8 cellular contexts compared by ENCODE assay signal in the genomic region with DNA sequence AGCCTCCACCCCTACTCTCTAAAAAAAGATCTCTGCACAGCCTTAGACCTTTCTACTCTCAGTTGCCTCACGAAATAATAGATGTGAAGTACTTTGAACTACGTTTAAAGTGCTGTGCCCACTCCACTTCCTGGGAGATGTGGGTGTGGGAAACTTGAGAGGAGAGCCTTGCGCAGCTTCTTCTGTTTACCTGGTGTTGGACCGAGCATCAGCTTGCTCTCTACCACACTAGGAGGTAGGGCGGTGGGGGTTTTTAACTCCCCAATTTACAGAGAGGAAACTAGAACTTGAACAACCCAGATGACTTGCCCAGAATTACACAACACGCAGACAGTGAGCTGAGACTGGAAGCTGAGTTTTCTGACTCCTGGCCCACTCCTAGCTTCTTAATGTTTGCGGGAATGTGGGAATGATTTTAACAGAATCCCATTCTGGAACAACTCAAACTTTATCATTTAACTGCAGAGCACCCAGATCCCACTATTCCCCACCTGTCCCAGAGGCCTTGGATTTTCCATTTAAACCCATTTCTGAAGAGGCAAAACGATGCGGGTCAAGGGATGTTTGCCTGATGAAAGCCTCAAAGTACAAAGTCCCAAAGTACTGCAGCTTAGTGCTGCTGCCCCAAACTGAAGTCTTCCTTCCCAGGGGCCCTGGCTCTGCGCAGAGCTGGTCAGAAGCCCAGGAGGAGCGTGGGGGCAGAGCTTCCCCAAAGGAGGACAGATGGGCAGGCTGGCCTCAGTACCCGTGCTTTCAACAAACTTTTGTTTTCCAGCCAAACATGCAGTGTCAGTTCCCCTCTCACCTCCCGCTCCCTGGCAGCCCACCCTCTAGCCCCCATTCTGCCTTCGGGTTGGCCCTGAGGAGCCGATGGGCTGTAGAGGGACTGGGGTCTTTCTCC.
A peak's percentile ranks its signal among the peaks of the same experiment; 100 is the strongest.
DNase-seq lines count a peak whose midpoint lies in the region; ATAC-seq lines count a peak whose summit lies in the region.

No MANE protein-coding gene starts in this region.

- peak overlapping the region; percentile 8 to 71 (median 44); a peak in 17 of 20 replicates for H3K4me3 ChIP-seq in BLaER1 treated with 17β-estradiol and CSF1 and Interleukin-3, amounts not matched to agents 10 nM and 100 nM
- H3K4me3 ChIP-seq in mucosa of rectum (ENCODE audit: low read length in 2 of 2), result peak overlapping the region; percentile 0 to 18

- H3K9me3 Mint-ChIP-seq in activated naive CD8-positive, alpha-beta T cell (ENCODE audit: low read depth), result no peaks in the 10 kb centered on the region

- no peaks in the 10 kb centered on the region for H3K27me3 Mint-ChIP-seq in activated naive CD8-positive, alpha-beta T cell

- H3K9ac ChIP-seq in BLaER1 treated with 17β-estradiol and CSF1 and Interleukin-3, amounts not matched to agents 10 nM and 100 nM, result peak overlapping the region; percentile 83 to 97 (median 92)
- H3K9ac ChIP-seq in mucosa of rectum (ENCODE audit: low read depth in 1 of 2, low read length in 2 of 2), result peak overlapping the region; percentile 52 to 59

- H3K36me3 Mint-ChIP-seq in activated naive CD8-positive, alpha-beta T cell, result no peaks in the 10 kb centered on the region

- H3K4me1 ChIP-seq in BLaER1 treated with 17β-estradiol and CSF1 and Interleukin-3, amounts not matched to agents 10 nM and 100 nM, result peaks cover 85 to 96% (median 90%) of the 10 kb centered on the region in 10 experiments
- H3K4me1 ChIP-seq in mucosa of rectum (ENCODE audit: control insufficient read depth in 2 of 2, insufficient read depth in 2 of 2, low read length in 2 of 2), result peaks cover 86 to 93% of the 10 kb centered on the region in 2 donors

- H3K4me3 Mint-ChIP-seq in activated naive CD8-positive, alpha-beta T cell, result peak overlapping the region; percentile 79

- H3K4me2 ChIP-seq in BLaER1 treated with 17β-estradiol and CSF1 and Interleukin-3, amounts not matched to agents 10 nM and 100 nM, result peak overlapping the region; percentile 90 to 99 (median 97)

- peak overlapping the region; percentile 80 to 100 (median 98) for H3K27ac ChIP-seq in BLaER1 treated with 17β-estradiol and CSF1 and Interleukin-3, amounts not matched to agents 10 nM and 100 nM
- peak overlapping the region; percentile 93 to 99 for H3K27ac ChIP-seq in mucosa of rectum (ENCODE audit: low read depth in 2 of 2, low read length in 2 of 2)

- H4K20me1 ChIP-seq in BLaER1 treated with 17β-estradiol and CSF1 and Interleukin-3, amounts not matched to agents 10 nM and 100 nM, result no peaks in the 10 kb centered on the region

- ATAC-seq in HG02938 (IDR thresholded peaks at IDR 0.05; ENCODE audit: unreplicated experiment) (no peak), HG02642 (IDR thresholded peaks at IDR 0.05; ENCODE audit: poor library complexity, unreplicated experiment) (no peak)

- peaks cover 90% of the 10 kb centered on the region for H3K4me1 Mint-ChIP-seq in activated naive CD8-positive, alpha-beta T cell (ENCODE audit: low read depth)

- no peaks in the 10 kb centered on the region for H3K9me3 ChIP-seq in BLaER1 treated with 17β-estradiol and CSF1 and Interleukin-3, amounts not matched to agents 10 nM and 100 nM (replicated peaks in 1 of 11)
- H3K9me3 ChIP-seq in mucosa of rectum (ENCODE audit: control insufficient read depth in 2 of 2, low read length in 2 of 2), result no peaks in the 10 kb centered on the region

- H3K36me3 ChIP-seq in BLaER1 treated with 17β-estradiol and CSF1 and Interleukin-3, amounts not matched to agents 10 nM and 100 nM, result no peaks in the 10 kb centered on the region
- H3K36me3 ChIP-seq in mucosa of rectum (ENCODE audit: control insufficient read depth in 2 of 2, insufficient read depth in 2 of 2, low read length in 2 of 2), result no peaks in the 10 kb centered on the region

- no peaks in the 10 kb centered on the region for H3K27me3 ChIP-seq in BLaER1 treated with 17β-estradiol and CSF1 and Interleukin-3, amounts not matched to agents 10 nM and 100 nM
- H3K27me3 ChIP-seq in mucosa of rectum (ENCODE audit: control insufficient read depth in 2 of 2, insufficient read depth in 2 of 2, low read length in 2 of 2), result no peaks in the 10 kb centered on the region

- H3K27ac Mint-ChIP-seq in activated naive CD8-positive, alpha-beta T cell, result peak overlapping the region; percentile 91

- peak; percentile 71 for DNase-seq in NAMALWA (ENCODE audit: low spot score)
- no peak for DNase-seq in NCI-H1930 (lab: John Stamatoyannopoulos, UW)
- no peak for DNase-seq in HK-2 (ENCODE audit: unreplicated experiment)
